10 cellular contexts compared by ENCODE assay signal in the genomic region with DNA sequence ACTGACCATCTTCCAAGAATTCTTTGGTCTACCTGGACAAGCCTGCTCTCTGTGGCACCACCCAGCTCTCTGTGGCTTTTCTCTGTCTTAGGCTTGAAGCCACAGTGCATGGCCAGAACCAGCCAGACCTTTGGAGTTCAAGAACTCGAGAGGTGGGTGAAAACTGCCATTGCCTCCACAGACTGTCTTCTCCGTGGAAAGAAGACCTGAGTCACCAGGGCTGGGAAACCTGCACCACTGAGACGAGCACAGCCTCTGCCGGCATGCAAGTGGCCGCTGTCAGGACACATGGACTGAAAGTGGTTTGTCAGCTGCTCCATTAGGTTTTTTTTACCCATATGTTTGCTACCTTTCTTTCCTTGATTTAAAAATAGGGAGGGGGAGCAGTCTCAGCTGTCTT.
DNase-seq lines count a peak whose midpoint lies in the region; ATAC-seq and TF ChIP-seq lines count a peak whose summit lies in the region.
"Had no signal": no experiment of that assay in that cellular context is flagged by ENCODE, and none has a peak within 500 bp of the region (broad histone marks: within the 10 kb centered on the region; RNA-seq: fewer than 3 reads in every experiment).

No MANE protein-coding gene starts in this region.

- no peaks in the 10 kb centered on the region for H3K79me2 ChIP-seq in parathyroid adenoma

- H3K36me3 Mint-ChIP-seq in CD4-positive, alpha-beta T cell (ENCODE audit: low read depth) = no peaks in the 10 kb centered on the region

- peak overlapping the region; percentile 39 for H3K27ac ChIP-seq in AG04450 (ENCODE audit: low read depth, low read length)
- peak overlapping the region; percentile 3; the same call in 1 of the 2 replicates for H3K27ac ChIP-seq in WERI-Rb-1
- H3K27ac ChIP-seq in heart right ventricle = peak overlapping the region; percentile 57 to 92 (median 82)
- H3K27ac ChIP-seq in parathyroid adenoma = peak overlapping the region; percentile 80
- no peak overlapping the region for H3K27ac ChIP-seq in CD4-positive, alpha-beta T cell (ENCODE audit: low read depth, low read length)

- H3K9me3 ChIP-seq in AG04450 (ENCODE audit: control insufficient read depth, insufficient read depth, low read length) (no peaks in the 10 kb centered on the region), WERI-Rb-1 (ENCODE audit: severe bottlenecking) (no peaks in the 10 kb centered on the region), heart right ventricle (no peaks in the 10 kb centered on the region), parathyroid adenoma (ENCODE audit: control insufficient read depth, low read length) (no peaks in the 10 kb centered on the region)
- H3K9me3 ChIP-seq in CD4-positive, alpha-beta T cell (ENCODE audit: control insufficient read depth, low read length) = no peaks in the 10 kb centered on the region

- CTCF ChIA-PET in AG04450 (lab: Charles Lee) = interaction anchor here (0.7 to 2.5 kb wide), 12 partner anchors 10 to 1057 kb away, joined by 3 to 15 read pairs (median 6); no protein-coding TSS in a partner anchor
- CTCF ChIA-PET in CD4-positive, alpha-beta T cell (lab: Charles Lee) = no interaction called here

- H3K9me3 Mint-ChIP-seq in CD4-positive, alpha-beta T cell = no peaks in the 10 kb centered on the region

- no peak overlapping the region for H3K4me3 Mint-ChIP-seq in CD4-positive, alpha-beta T cell

- H3K27me3 ChIP-seq in AG04450 (ENCODE audit: control insufficient read depth, insufficient read depth, low read length) (no peaks in the 10 kb centered on the region), WERI-Rb-1 (ENCODE audit: insufficient read depth, low read depth, severe bottlenecking) (no peaks in the 10 kb centered on the region), heart right ventricle (no peaks in the 10 kb centered on the region), parathyroid adenoma (ENCODE audit: control insufficient read depth, insufficient read depth, low read length) (no peaks in the 10 kb centered on the region)
- peaks cover 26% of the 10 kb centered on the region for H3K27me3 ChIP-seq in CD4-positive, alpha-beta T cell (ENCODE audit: control insufficient read depth, insufficient read depth, low read length)

- H3K4me1 Mint-ChIP-seq in CD4-positive, alpha-beta T cell (ENCODE audit: low read depth) = peaks cover 5% of the 10 kb centered on the region

- TF ChIP-seq CTCF in AG04450 (IDR thresholded peaks at IDR 0.05; ENCODE audit: low read depth, low read length) (no peak), WERI-Rb-1 (IDR thresholded peaks at IDR 0.05; ENCODE audit: low read depth, low read length) (no peak), heart right ventricle (IDR thresholded peaks at IDR 0.05) (no peak), parathyroid adenoma (IDR thresholded peaks at IDR 0.05) (no peak)
- no peak for TF ChIP-seq CTCF in CD4-positive, alpha-beta T cell (IDR thresholded peaks at IDR 0.05)

- no peak overlapping the region for H3K27ac Mint-ChIP-seq in CD4-positive, alpha-beta T cell

- no peak overlapping the region for H3K9ac ChIP-seq in parathyroid adenoma

- peak; percentile 19 to 72 (median 64) for ATAC-seq in heart right ventricle
- no peak for ATAC-seq in CD4-positive, alpha-beta T cell (ENCODE audit: poor library complexity)
- no peak for ATAC-seq in HG02938 (IDR thresholded peaks at IDR 0.05; ENCODE audit: unreplicated experiment)
- ATAC-seq in GM18868 (IDR thresholded peaks at IDR 0.05; ENCODE audit: unreplicated experiment) = no peak
- ATAC-seq: GM12878 had no signal

- POLR2A ChIA-PET in AG04450 (lab: Yijun Ruan, JAX) = no interaction called here
- POLR2A ChIA-PET in CD4-positive, alpha-beta T cell (lab: Charles Lee) = interaction anchor here (0.5 kb wide), 1 partner anchor 9 kb away, joined by 3 read pairs; no protein-coding TSS in a partner anchor

- DNase-seq in AG04450 (ENCODE audit: low read depth, low spot score) = no peak
- DNase-seq in WERI-Rb-1 = no peak
- DNase-seq in heart right ventricle = peak; percentile 35 to 44
- DNase-seq in foreskin melanocyte = no peak
- no peak for DNase-seq in CD4-positive, alpha-beta T cell
- DNase-seq: stimulated activated CD4-positive, alpha-beta T cell treated with anti-CD3 and anti-CD28 coated beads, Interleukin-2, amount 100 ng/mL, for 48 hours had no signal

- peak overlapping the region; percentile 45 for H2AFZ ChIP-seq in parathyroid adenoma

- 29 to 31% methylated on average over 5 of the region's 5 CpGs for WGBS in heart right ventricle, 2 donors

- intact Hi-C loops in heart right ventricle (cut with DNase I) = loop anchor here in 2 of 10 donors (5.0 kb wide), 2 partner anchors 77 to 517 kb away; no protein-coding TSS in a partner anchor
- intact Hi-C loops in CD4-positive, alpha-beta T cell (cut with DNase I, micrococcal nuclease) = no loop called here

- H3K4me3 ChIP-seq in AG04450 (ENCODE audit: low read depth, low read length) = no peak overlapping the region
- no peak overlapping the region for H3K4me3 ChIP-seq in WERI-Rb-1 (ENCODE audit: low read depth, low read length)
- H3K4me3 ChIP-seq in heart right ventricle = peak overlapping the region in 4 of 10 donors; percentile 2 to 10 (median 3)
- no peak overlapping the region for H3K4me3 ChIP-seq in parathyroid adenoma (ENCODE audit: low read depth, low read length)
- H3K4me3 ChIP-seq: GM12878 had no signal

- H3K4me1 ChIP-seq in heart right ventricle (peaks cover 17 to 55% (median 45%) of the 10 kb centered on the region in 9 donors), parathyroid adenoma (peaks cover 10% of the 10 kb centered on the region)

- no peak overlapping the region for H3K4me2 ChIP-seq in parathyroid adenoma (ENCODE audit: low read length)

- H3K27me3 Mint-ChIP-seq in CD4-positive, alpha-beta T cell = peaks cover 38% of the 10 kb centered on the region

- no peaks in the 10 kb centered on the region for H3K36me3 ChIP-seq in WERI-Rb-1
- no peaks in the 10 kb centered on the region for H3K36me3 ChIP-seq in heart right ventricle
- H3K36me3 ChIP-seq in parathyroid adenoma (ENCODE audit: control insufficient read depth, insufficient read depth, low read length) = no peaks in the 10 kb centered on the region

Comparison
In these comparisons a context has a peak if more than half of its experiments do, and no peak if none do; other contexts are left out.
1. DNase-seq: peak in heart right ventricle (2 of 2); none in AG04450 (single experiment), WERI-Rb-1 (single experiment), foreskin melanocyte (single experiment) and CD4-positive, alpha-beta T cell (0 of 10).
2. ATAC-seq: peak in heart right ventricle (8 of 8); none in CD4-positive, alpha-beta T cell (single experiment), HG02938 (single experiment) and GM18868 (single experiment).